ENCODE assay signal across 17 cellular contexts in genomic region chr11:120576606-120577005, GRCh38.
DNase-seq lines count a peak whose midpoint lies in the region; ATAC-seq and TF ChIP-seq lines count a peak whose summit lies in the region.
"Had no signal": no experiment of that assay in that cellular context is flagged by ENCODE, and none has a peak within 500 bp of the region (broad histone marks: within the 10 kb centered on the region; RNA-seq: fewer than 3 reads in every experiment).

No MANE protein-coding gene starts in this region.

- WGBS in endodermal cell (ENCODE audit: insufficient coverage in 1 of 2, insufficient read length in 1 of 2), 2 experiments: 89 to 94% methylated on average over 3 to 7 of the region's 7 CpGs
- 84 to 87% methylated on average over 7 of the region's 7 CpGs for WGBS in sigmoid colon, 2 donors

- no peak for ATAC-seq in Right ventricle myocardium inferior
- ATAC-seq in natural killer cell treated with Interleukin-12 subunit alpha and Interleukin-12 subunit beta and Interleukin-15 and Interleukin-18, amount 100 ng/mL, for 72 hours: no peak
- ATAC-seq: CD8-positive, alpha-beta T cell had no signal

- no peak for TF ChIP-seq POLR2A in sigmoid colon (IDR thresholded peaks at IDR 0.05)

- TF ChIP-seq EP300 in sigmoid colon (IDR thresholded peaks at IDR 0.05): no peak

- no peak overlapping the region for H3K4me3 Mint-ChIP-seq in endodermal cell
- H3K4me3 Mint-ChIP-seq in natural killer cell treated with Interleukin-12 subunit alpha and Interleukin-12 subunit beta and Interleukin-15 and Interleukin-18, amount 100 ng/mL, for 72 hours: no peak overlapping the region
- H3K4me3 Mint-ChIP-seq: CD4-positive, alpha-beta T cell; CD8-positive, alpha-beta T cell had no signal

- DNase-seq in cardiac septum (ENCODE audit: low spot score) (peak; percentile 55), Right ventricle myocardium inferior (ENCODE audit: missing footprints) (no peak), endodermal cell (peak; percentile 41), sigmoid colon (peak; percentile 14), C1 segment of cervical spinal cord (lab: John Stamatoyannopoulos, UW) (no peak)
- DNase-seq in natural killer cell treated with Interleukin-12 subunit alpha and Interleukin-12 subunit beta and Interleukin-15 and Interleukin-18, amount 100 ng/mL, for 72 hours (ENCODE audit: low spot score): no peak
- DNase-seq: 8988T; ACHN; BE2C; Caco-2; Calu3; CD4-positive, alpha-beta T cell; CD8-positive, alpha-beta T cell; DMS79 treated with DMSO at 0.1 percent for 48 hours; GF-D8 had no signal

- peaks cover 12% of the 10 kb centered on the region for H3K27me3 Mint-ChIP-seq in endodermal cell (ENCODE audit: insufficient read depth)
- peaks cover 0 to 23% of the 10 kb centered on the region in 2 donors for H3K27me3 Mint-ChIP-seq in natural killer cell treated with Interleukin-12 subunit alpha and Interleukin-12 subunit beta and Interleukin-15 and Interleukin-18, amount 100 ng/mL, for 72 hours

- H3K4me1 ChIP-seq in endodermal cell (ENCODE audit: control insufficient read depth, insufficient read depth, low read length): no peaks in the 10 kb centered on the region
- no peaks in the 10 kb centered on the region for H3K4me1 ChIP-seq in sigmoid colon
- H3K4me1 ChIP-seq: BE2C, BLaER1, Caco-2 had no signal

- H3K27ac Mint-ChIP-seq in endodermal cell: no peak overlapping the region
- no peak overlapping the region for H3K27ac Mint-ChIP-seq in natural killer cell treated with Interleukin-12 subunit alpha and Interleukin-12 subunit beta and Interleukin-15 and Interleukin-18, amount 100 ng/mL, for 72 hours
- H3K27ac Mint-ChIP-seq: CD4-positive, alpha-beta T cell; CD8-positive, alpha-beta T cell had no signal

- H3K27me3 ChIP-seq in endodermal cell (ENCODE audit: control insufficient read depth, insufficient read depth, low read length, poor library complexity, severe bottlenecking): no peaks in the 10 kb centered on the region
- H3K27me3 ChIP-seq in sigmoid colon: peaks cover 0 to 7% (median 0%) of the 10 kb centered on the region in 3 donors
- H3K27me3 ChIP-seq: BE2C, BLaER1 had no signal

- H3K4me3 ChIP-seq in endodermal cell (ENCODE audit: low read length): no peak overlapping the region
- H3K4me3 ChIP-seq in sigmoid colon: no peak overlapping the region
- H3K4me3 ChIP-seq: BLaER1 had no signal

- no peaks in the 10 kb centered on the region for H3K36me3 Mint-ChIP-seq in endodermal cell (ENCODE audit: low read depth)
- no peaks in the 10 kb centered on the region for H3K36me3 Mint-ChIP-seq in natural killer cell treated with Interleukin-12 subunit alpha and Interleukin-12 subunit beta and Interleukin-15 and Interleukin-18, amount 100 ng/mL, for 72 hours
- H3K36me3 Mint-ChIP-seq: CD8-positive, alpha-beta T cell had no signal

- H3K36me3 ChIP-seq in endodermal cell (ENCODE audit: control insufficient read depth, insufficient read depth, low read length) (no peaks in the 10 kb centered on the region), sigmoid colon (no peaks in the 10 kb centered on the region)
- H3K36me3 ChIP-seq: BE2C, BLaER1 had no signal

- no peak for TF ChIP-seq CTCF in endodermal cell (conservative IDR thresholded peaks at IDR 0.05)
- no peak for TF ChIP-seq CTCF in sigmoid colon (IDR thresholded peaks at IDR 0.05)

- no peaks in the 10 kb centered on the region for H3K4me1 Mint-ChIP-seq in endodermal cell
- peaks cover 4 to 7% of the 10 kb centered on the region in 2 donors for H3K4me1 Mint-ChIP-seq in natural killer cell treated with Interleukin-12 subunit alpha and Interleukin-12 subunit beta and Interleukin-15 and Interleukin-18, amount 100 ng/mL, for 72 hours (ENCODE audit: low read depth in 2 of 2)

- no peak overlapping the region for H3K27ac ChIP-seq in endodermal cell (ENCODE audit: low read depth, low read length)
- no peak overlapping the region for H3K27ac ChIP-seq in sigmoid colon
- H3K27ac ChIP-seq: BLaER1, C4-2B had no signal

- H3K9ac ChIP-seq in endodermal cell (ENCODE audit: extremely low read depth, low read length, poor library complexity, severe bottlenecking): no peak overlapping the region
- H3K9ac ChIP-seq: BLaER1 had no signal

- no peaks in the 10 kb centered on the region for H3K9me3 Mint-ChIP-seq in endodermal cell
- H3K9me3 Mint-ChIP-seq in natural killer cell treated with Interleukin-12 subunit alpha and Interleukin-12 subunit beta and Interleukin-15 and Interleukin-18, amount 100 ng/mL, for 72 hours: no peaks in the 10 kb centered on the region
- H3K9me3 Mint-ChIP-seq: CD4-positive, alpha-beta T cell; CD8-positive, alpha-beta T cell had no signal

- intact Hi-C loops in cardiac septum (cut with DNase I): no loop called here
- intact Hi-C loops in Right ventricle myocardium inferior (cut with DNase I): no loop called here
- intact Hi-C loops in sigmoid colon (cut with DNase I): no loop called here

- H3K9me3 ChIP-seq in endodermal cell (ENCODE audit: control insufficient read depth, low read length) (no peaks in the 10 kb centered on the region), sigmoid colon (no peaks in the 10 kb centered on the region)
- H3K9me3 ChIP-seq: BE2C, BLaER1, Caco-2 had no signal

Comparison
In these comparisons a context has a peak if more than half of its experiments do, and no peak if none do; other contexts are left out.
1. DNase-seq: peak in cardiac septum (single experiment), endodermal cell (single experiment) and sigmoid colon (single experiment); none in Right ventricle myocardium inferior (single experiment), natural killer cell treated with Interleukin-12 subunit alpha and Interleukin-12 subunit beta and Interleukin-15 and Interleukin-18, amount 100 ng/mL, for 72 hours (single experiment) and C1 segment of cervical spinal cord (0 of 14).